Comparison of ENCODE assay signal across 25 cellular contexts in the genomic region with DNA sequence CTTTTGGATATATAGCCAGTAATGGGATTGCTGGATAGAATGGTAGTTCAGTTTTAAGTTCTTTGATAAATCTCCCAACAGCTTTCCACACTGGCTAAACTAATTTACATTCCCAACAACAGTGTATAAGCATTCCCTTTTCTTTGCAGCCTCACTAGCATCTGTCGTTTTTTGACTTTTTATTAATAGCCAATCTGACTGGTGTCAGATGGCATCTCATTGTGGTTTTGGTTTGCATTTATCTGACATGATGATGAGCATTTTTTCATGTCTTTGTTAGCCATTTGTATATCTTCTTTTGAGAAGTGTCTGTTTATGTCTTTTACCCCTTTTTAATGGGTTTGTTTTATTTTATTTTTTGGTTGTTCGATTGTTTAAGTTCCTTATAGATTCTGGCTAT.
"Had no signal": no experiment of that assay in that cellular context is flagged by ENCODE, and none has a peak within 500 bp of the region (broad histone marks: within the 10 kb centered on the region; RNA-seq: fewer than 3 reads in every experiment).

No MANE protein-coding gene starts in this region.

- H3K36me3 ChIP-seq: SJSA1 had no signal

- DNase-seq: Kasumi-1, MV-4-11, NCI-H1048, NCI-H1105, NCI-H1417, NCI-H1436 treated with DMSO at 0.1 percent for 48 hours, NCI-H1694, NCI-H187 treated with DMSO at 0.1 percent for 48 hours, NCI-H2029 treated with DMSO at 0.1 percent for 48 hours, NCI-H226, NCI-H446, NCI-H510A, NCI-H524 treated with DMSO at 0.1 percent for 48 hours, NCI-H69, NCI-H774, Right ventricle myocardium superior, RPMI8226, SIG-M5 had no signal

- H3K9ac ChIP-seq: KMS-11 had no signal

- H3K9me3 ChIP-seq: SJSA1 had no signal

- H3K4me3 ChIP-seq: K562, SJSA1, SK-N-MC had no signal

- H3K27ac ChIP-seq: HL-60, KMS-11, SJSA1, SK-N-MC had no signal

- H3K4me1 ChIP-seq: SJSA1 had no signal

- H3K4me2 ChIP-seq: KMS-11 had no signal

- FAIRE-seq: HTR-8/SVneo, K562, RCC 7860 had no signal

- ATAC-seq: K562 had no signal

- H3K27me3 ChIP-seq: SJSA1 had no signal
